ENCODE assay signal across 15 cellular contexts in the genomic region with DNA sequence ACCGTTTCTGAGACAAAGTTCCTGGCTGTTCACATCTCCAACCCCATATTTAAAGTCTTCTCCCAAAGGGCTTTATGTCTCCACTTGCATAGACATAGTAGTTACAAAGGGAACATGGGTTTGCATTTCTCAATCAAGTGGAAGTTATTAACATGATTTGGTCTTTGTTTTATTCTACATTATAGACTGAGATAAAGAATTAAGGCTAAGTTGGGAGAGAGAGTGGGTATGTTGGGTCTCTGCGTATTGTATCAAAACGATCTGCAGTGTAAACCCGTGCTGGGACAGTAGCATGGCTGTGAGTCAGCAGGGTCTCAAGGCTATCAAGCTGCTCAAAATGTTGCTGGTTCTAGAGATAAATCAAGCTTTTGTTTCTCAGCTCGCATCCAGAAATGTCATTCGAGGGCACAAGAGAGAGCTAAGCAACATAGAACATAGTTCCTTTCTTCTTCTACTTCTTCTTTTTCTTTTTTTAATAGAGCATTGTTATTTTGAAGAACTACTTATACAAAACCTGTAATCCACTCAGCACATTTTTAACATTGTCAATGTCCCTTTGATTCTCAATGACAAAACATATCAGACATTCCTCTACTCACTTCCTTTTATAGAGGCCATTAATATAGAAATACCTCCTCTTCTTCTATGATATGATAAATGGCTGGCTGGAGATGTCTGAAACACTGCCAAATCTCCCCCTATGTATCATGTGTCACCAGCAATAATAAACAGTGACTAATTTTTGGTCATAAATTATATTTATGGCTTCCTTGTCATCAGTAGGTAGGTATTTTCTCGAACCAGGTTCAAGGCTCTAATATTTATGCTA. TPM values are rescaled to one million over a fixed set of nuclear protein-coding genes. Genes with fewer than 3 reads are reported as not detected.
A peak's percentile ranks its signal among the peaks of the same experiment; 100 is the strongest.
DNase-seq lines count a peak whose midpoint lies in the region; ATAC-seq lines count a peak whose summit lies in the region.
"Had no signal": no experiment of that assay in that cellular context is flagged by ENCODE, and none has a peak within 500 bp of the region (broad histone marks: within the 10 kb centered on the region; RNA-seq: fewer than 3 reads in every experiment).

No MANE protein-coding gene starts in this region.

- H2BK120ac ChIP-seq in mesendoderm (ENCODE audit: low read depth, low read length) = no peak overlapping the region

- no peak overlapping the region for H3K9ac ChIP-seq in endocrine pancreas (ENCODE audit: control insufficient read depth, insufficient read depth, low read length)
- peak overlapping the region; percentile 30 for H3K9ac ChIP-seq in mucosa of stomach (ENCODE audit: low read length)
- no peak overlapping the region for H3K9ac ChIP-seq in mesendoderm (ENCODE audit: low read length)

- H3K4ac ChIP-seq in mesendoderm (ENCODE audit: low read depth, low read length) = no peak overlapping the region

- H3K9me3 ChIP-seq in endocrine pancreas (ENCODE audit: control insufficient read depth, low read length) = no peaks in the 10 kb centered on the region
- H3K9me3 ChIP-seq in mucosa of stomach (ENCODE audit: control insufficient read depth, low read length) = no peaks in the 10 kb centered on the region
- H3K9me3 ChIP-seq: neutrophil had no signal

- no peak overlapping the region for H3K4me2 ChIP-seq in mesendoderm (ENCODE audit: low read length)

- peak overlapping the region; percentile 34 for H3K4me3 ChIP-seq in endocrine pancreas (ENCODE audit: control insufficient read depth, insufficient read depth, low read length)
- H3K4me3 ChIP-seq in mucosa of stomach (ENCODE audit: low read length) = no peak overlapping the region
- no peak overlapping the region for H3K4me3 ChIP-seq in mesendoderm (ENCODE audit: low read length)

- no peak overlapping the region for H3K23ac ChIP-seq in mesendoderm (ENCODE audit: low read length)

- no CpG with 5 or more reads among the region's 7 CpGs for WGBS in mesendoderm (ENCODE audit: extremely low coverage, insufficient coverage, low lambda C conversion rate)

- ATAC-seq in HG02973 (IDR thresholded peaks at IDR 0.05; ENCODE audit: unreplicated experiment) = no peak
- ATAC-seq in HG03378 (IDR thresholded peaks at IDR 0.05; ENCODE audit: unreplicated experiment) = no peak
- ATAC-seq: activated CD4-positive, alpha-beta T cell treated with anti-CD3 and anti-CD28 coated beads for 36 hours; stimulated activated naive CD8-positive, alpha-beta T cell treated with anti-CD3 and anti-CD28 coated beads, Interleukin-15, Interleukin-2, amounts not matched to agents 100 U/mL and 50 U/mL, for 24 hours had no signal

- no peak overlapping the region for H3K56ac ChIP-seq in mesendoderm (ENCODE audit: low read length)

- H2BK5ac ChIP-seq in mesendoderm (ENCODE audit: low read length) = no peak overlapping the region

- H3K36me3 ChIP-seq in endocrine pancreas (ENCODE audit: control insufficient read depth, insufficient read depth, low read length) (no peaks in the 10 kb centered on the region), mucosa of stomach (ENCODE audit: control insufficient read depth, insufficient read depth, low read length) (no peaks in the 10 kb centered on the region), mesendoderm (ENCODE audit: control insufficient read depth, insufficient read depth, low read length) (no peaks in the 10 kb centered on the region)
- H3K36me3 ChIP-seq: neutrophil had no signal

- no peak overlapping the region for H2AK5ac ChIP-seq in mesendoderm (ENCODE audit: low read length)

- no peak overlapping the region for H4K5ac ChIP-seq in mesendoderm (ENCODE audit: low read length)

- H3K79me1 ChIP-seq in mesendoderm (ENCODE audit: low read length) = no peaks in the 10 kb centered on the region

- H2BK15ac ChIP-seq in mesendoderm (replicated peaks; ENCODE audit: low read depth) = no peak overlapping the region

- no peak overlapping the region for H3K27ac ChIP-seq in mesendoderm (ENCODE audit: low read depth, low read length)
- H3K27ac ChIP-seq: neutrophil had no signal

- H3K79me2 ChIP-seq in mesendoderm (ENCODE audit: control insufficient read depth, insufficient read depth, low read length) = no peaks in the 10 kb centered on the region

- DNase-seq in EL = peak; percentile 75
- DNase-seq in NCI-H69 (lab: John Stamatoyannopoulos, UW) = peak; percentile 69
- DNase-seq in mesendoderm = no peak
- no peak for DNase-seq in SHP77 treated with DMSO at 0.1 percent for 48 hours (lab: John Stamatoyannopoulos, UW)
- DNase-seq: activated CD4-positive, alpha-beta T cell treated with anti-CD3 and anti-CD28 coated beads for 36 hours; activated naive CD8-positive, alpha-beta T cell treated with anti-CD3 and anti-CD28 coated beads, Interleukin-2, amount 10 ng/mL, durations not matched to agents 7 days and 5 days; CD4-positive, CD25-positive, alpha-beta regulatory T cell; endodermal cell; SIG-M5; stimulated activated naive CD8-positive, alpha-beta T cell treated with anti-CD3 and anti-CD28 coated beads, Interleukin-15, Interleukin-2, amounts not matched to agents 100 U/mL and 50 U/mL, for 24 hours had no signal

- H4K8ac ChIP-seq in mesendoderm (ENCODE audit: low read depth, low read length) = no peak overlapping the region

- peaks cover 44% of the 10 kb centered on the region for H3K4me1 ChIP-seq in endocrine pancreas (ENCODE audit: control insufficient read depth, insufficient read depth, low read length)
- peaks cover 51% of the 10 kb centered on the region for H3K4me1 ChIP-seq in mucosa of stomach (ENCODE audit: control insufficient read depth, insufficient read depth, low read length)
- H3K4me1 ChIP-seq in mesendoderm (ENCODE audit: control insufficient read depth, low read depth, low read length) = no peaks in the 10 kb centered on the region

- H3K27me3 ChIP-seq in endocrine pancreas (ENCODE audit: control insufficient read depth, insufficient read depth, low read length) (no peaks in the 10 kb centered on the region), mucosa of stomach (ENCODE audit: control insufficient read depth, insufficient read depth, low read length) (no peaks in the 10 kb centered on the region), mesendoderm (ENCODE audit: insufficient read depth, low read length, poor library complexity) (no peaks in the 10 kb centered on the region)
- H3K27me3 ChIP-seq: neutrophil had no signal

- H3K18ac ChIP-seq in mesendoderm (ENCODE audit: low read length) = no peak overlapping the region

RNA-seq across cellular contexts. Expression of gene RHOBTB1, which starts 34.5 kb away (rescaled TPM):
- polyA plus RNA-seq in mesendoderm (2013, experiment 1 of 2) = 6.9 TPM
- 7.3 TPM for polyA plus RNA-seq in mesendoderm (2013, experiment 2 of 2)
- polyA plus RNA-seq: CD4-positive, CD25-positive, alpha-beta regulatory T cell had no signal

Comparison
In these comparisons a context has a peak if more than half of its experiments do, and no peak if none do; other contexts are left out.
1. DNase-seq: peak in EL (single experiment) and NCI-H69 (single experiment); none in mesendoderm (single experiment) and SHP77 treated with DMSO at 0.1 percent for 48 hours (single experiment).